8 cellular contexts compared by ENCODE assay signal in genomic region chrX:104165894-104166734, GRCh38. TPM values are rescaled to one million over a fixed set of nuclear protein-coding genes. Genes with fewer than 3 reads are reported as not detected.
DNase-seq lines count a peak whose midpoint lies in the region; ATAC-seq and TF ChIP-seq lines count a peak whose summit lies in the region.

Gene FAM199X, plus strand, starts transcription at chrX:104166453. Its CDS starts 333 bp downstream, at chrX:104166786.

- H3K27ac ChIP-seq in SK-N-MC: no peak within 1 kb of the TSS
- peak within 1 kb of the TSS; percentile 12 for H3K27ac ChIP-seq in temporal lobe (ENCODE audit: low read depth, low read length)

- H3K4me3 ChIP-seq in NB4 (ENCODE audit: low read depth, low read length): peak within 1 kb of the TSS; percentile 72
- H3K4me3 ChIP-seq in SK-N-MC: peak within 1 kb of the TSS; percentile 81

- H3K9me3 ChIP-seq in SK-N-MC (ENCODE audit: low read depth, low read length): no peaks in the 10 kb centered on the region

- TF ChIP-seq CTCF in GM10266 (IDR thresholded peaks at IDR 0.05; ENCODE audit: control insufficient read depth, insufficient read depth, low read depth, missing control alignments) (peak; percentile 62), NB4 (IDR thresholded peaks at IDR 0.05; ENCODE audit: low read depth, low read length) (no peak), omental fat pad (IDR thresholded peaks at IDR 0.05) (peak in 1 of 3 donors; percentile 30)

- peak within 1 kb of the TSS; percentile 68 for H3K9ac ChIP-seq in SK-N-MC (ENCODE audit: insufficient read length)

- H3K36me3 ChIP-seq in SK-N-MC (ENCODE audit: insufficient read depth, low read length): no peaks in the 10 kb centered on the region

- DNase-seq in GM10266 (ENCODE audit: extremely low spot score): peak; percentile 88
- DNase-seq in NB4 (ENCODE audit: low read depth): peak; percentile 92
- DNase-seq in SK-N-MC (ENCODE audit: low read depth, low spot score): no peak
- peak; percentile 83 for DNase-seq in activated naive CD4-positive, alpha-beta T cell treated with anti-CD3 and anti-CD28 coated beads, Interleukin-2, amount 50 U/mL, for 16 hours
- peak; percentile 81 for DNase-seq in globus pallidus (ENCODE audit: low spot score)
- peak; percentile 42 for DNase-seq in omental fat pad (ENCODE audit: low spot score)

- peak; percentile 95 for ATAC-seq in HG02571 (IDR thresholded peaks at IDR 0.05; ENCODE audit: unreplicated experiment)
- ATAC-seq in omental fat pad (ENCODE audit: low FRiP score): peak; percentile 96

- peak; percentile 17 for TF ChIP-seq POLR2A in NB4 (IDR thresholded peaks at IDR 0.05; ENCODE audit: extremely low read depth, insufficient read length)

RNA-seq across cellular contexts. Expression of gene FAM199X, which starts in this region (rescaled TPM):
- 10 to 100 TPM; 24.1 to 52.8 (median 35.9) TPM for total RNA-seq in omental fat pad
- 58.0 TPM for total RNA-seq in temporal lobe
